8 cellular contexts compared by ENCODE assay signal in the genomic region with DNA sequence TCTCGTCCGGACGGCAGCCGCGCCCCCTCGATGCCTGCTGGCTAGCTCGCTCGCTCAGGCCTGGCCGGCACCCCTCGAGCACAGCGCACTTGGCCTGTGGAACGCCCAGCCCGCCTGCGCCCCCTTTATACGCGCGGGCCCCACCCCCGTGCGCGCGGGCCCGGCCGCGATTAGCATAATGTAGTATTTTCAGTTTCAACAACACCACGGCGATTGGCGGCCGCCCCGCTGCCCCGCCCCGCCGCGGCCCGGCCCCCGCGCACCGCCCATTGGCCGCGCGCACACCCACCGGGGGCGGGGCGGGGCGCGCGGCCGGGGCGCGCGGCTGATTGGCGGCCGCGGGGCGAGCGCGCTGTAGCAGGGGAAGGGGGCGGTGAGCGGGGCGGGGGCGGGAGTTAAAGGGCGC. TPM values are rescaled to one million over a fixed set of nuclear protein-coding genes. Genes with fewer than 3 reads are reported as not detected.
DNase-seq lines count a peak whose midpoint lies in the region; ATAC-seq and TF ChIP-seq lines count a peak whose summit lies in the region.

A gene (minus strand): TSS at position 100 of the 406 bp plus-strand sequence. CDS start 319 bp downstream, outside the sequence.

- peak; percentile 98 for DNase-seq in GM13977 (ENCODE audit: low spot score)
- DNase-seq in NCI-H146 treated with DMSO at 0.1 percent for 48 hours (lab: John Stamatoyannopoulos, UW; ENCODE audit: unreplicated experiment): peak; percentile 62
- peak; percentile 83 for DNase-seq in WTC11 (ENCODE audit: low spot score)
- peak; percentile 86 to 88 for DNase-seq in breast epithelium (ENCODE audit: low spot score in 2 of 2)
- peak; percentile 92 for DNase-seq in iPS-NIHi7 (ENCODE audit: extremely low spot score)
- DNase-seq in spleen: peak; percentile 95
- DNase-seq in retina: no peak

- no peak for TF ChIP-seq CTCF in GM13977 (IDR thresholded peaks at IDR 0.05; ENCODE audit: extremely low read depth, insufficient read depth, missing control alignments)
- TF ChIP-seq CTCF in WTC11 (IDR thresholded peaks at IDR 0.05): no peak
- no peak for TF ChIP-seq CTCF in breast epithelium (IDR thresholded peaks at IDR 0.05)
- TF ChIP-seq CTCF in spleen (IDR thresholded peaks at IDR 0.05 in 8 of 11, conservative IDR thresholded peaks at IDR 0.05 in 3 of 11): no peak

- TF ChIP-seq POLR2A in breast epithelium (IDR thresholded peaks at IDR 0.05): peak; percentile 70
- TF ChIP-seq POLR2A in spleen (IDR thresholded peaks at IDR 0.05): peak in 2 of 3 donors; percentile 61 to 62

- in situ Hi-C loops in GM13977 (cut with MboI; ENCODE audit: low pct_unique_long_range_greater_than_20kb, low sequenced_read_pairs, unreplicated experiment): no loop called here

- H3K36me3 Mint-ChIP-seq in WTC11: 0 out of 2 replicates have a peak, but pooled peaks cover 4% of the 10 kb centered on the region

- POLR2A ChIA-PET in WTC11 (lab: Charles Lee): interaction anchor here (1.0 to 2.2 kb wide), 5 partner anchors 24 to 355 kb away, joined by 3 to 9 read pairs (median 4); no protein-coding TSS in a partner anchor

- peak within 1 kb of the TSS; percentile 81 for H3K4me3 Mint-ChIP-seq in WTC11

- H3K27ac ChIP-seq in breast epithelium (peak within 1 kb of the TSS; percentile 86 to 95), spleen (peak within 1 kb of the TSS; percentile 58 to 87 (median 82))

- no peaks in the 10 kb centered on the region for H3K36me3 ChIP-seq in breast epithelium
- H3K36me3 ChIP-seq in spleen: no peaks in the 10 kb centered on the region

- H3K4me1 ChIP-seq in breast epithelium (peaks cover 4 to 9% of the 10 kb centered on the region in 2 donors), spleen (peaks cover 8 to 80% (median 50%) of the 10 kb centered on the region in 6 donors)

- ATAC-seq in HG02840 (IDR thresholded peaks at IDR 0.05; ENCODE audit: low FRiP score, unreplicated experiment) (peak; percentile 76), WTC11 (peak; percentile 53)

- CTCF ChIA-PET in WTC11 (lab: Charles Lee): interaction anchor here (0.9 to 12.8 kb wide), 12 partner anchors 17 to 455 kb away, joined by 3 to 369 read pairs (median 3); no protein-coding TSS in a partner anchor

- H3K27me3 Mint-ChIP-seq in WTC11 (ENCODE audit: low read depth): peaks cover 66% of the 10 kb centered on the region

- H3K4me1 Mint-ChIP-seq in WTC11: peaks cover 26% of the 10 kb centered on the region

- H3K27ac Mint-ChIP-seq in WTC11: no peak within 1 kb of the TSS

- intact Hi-C loops in breast epithelium (cut with DNase I; ENCODE audit: low total_unique reads): loop anchor here (10.0 kb wide), 1 partner anchor 181 kb away; no protein-coding TSS in a partner anchor
- intact Hi-C loops in spleen (cut with DNase I; ENCODE audit: low total_unique reads): no loop called here

- H3K27me3 ChIP-seq in breast epithelium (no peaks in the 10 kb centered on the region), spleen (replicated peaks in 1 of 7) (peaks cover 0 to 38% (median 13%) of the 10 kb centered on the region in 7 donors)

- H3K9me3 ChIP-seq in breast epithelium (no peaks in the 10 kb centered on the region), spleen (no peaks in the 10 kb centered on the region)

- WGBS in spleen, 5 donors: 0 to 2% (median 1%) methylated on average over 13 to 61 of the region's 61 CpGs

- H3K4me3 ChIP-seq in breast epithelium (peak within 1 kb of the TSS; percentile 70 to 98 (median 89)), spleen (peak within 1 kb of the TSS; percentile 60 to 94 (median 82))

- H3K9me3 Mint-ChIP-seq in WTC11: no peaks in the 10 kb centered on the region

TF ChIP-seq in WTC11, 78 proteins besides CTCF, POLR2A, EP300 and RAD21 (continues in another document):
- TF ChIP-seq MXD4 (CRISPR knock-in tag; IDR thresholded peaks at IDR 0.05; ENCODE audit: borderline replicate concordance) (no peak), GABPB1 (CRISPR knock-in tag; IDR thresholded peaks at IDR 0.05) (no peak), ZNF317 (CRISPR knock-in tag; IDR thresholded peaks at IDR 0.05; ENCODE audit: borderline replicate concordance, low read depth) (no peak), OVOL2 (CRISPR knock-in tag; IDR thresholded peaks at IDR 0.05; ENCODE audit: borderline replicate concordance) (no peak), ZNF121 (CRISPR knock-in tag; IDR thresholded peaks at IDR 0.05) (0 out of 2 replicates have a peak, but pooled peaks have one; percentile 33), TCF7 (CRISPR knock-in tag; IDR thresholded peaks at IDR 0.05; ENCODE audit: low read depth) (no peak), KAT7 (CRISPR knock-in tag; IDR thresholded peaks at IDR 0.05; ENCODE audit: borderline replicate concordance) (no peak), FOXJ3 (CRISPR knock-in tag; IDR thresholded peaks at IDR 0.05; ENCODE audit: borderline replicate concordance) (no peak), CREB1 (CRISPR knock-in tag; IDR thresholded peaks at IDR 0.05) (no peak), SOX15 (CRISPR knock-in tag; IDR thresholded peaks at IDR 0.05) (no peak), JAZF1 (CRISPR knock-in tag; IDR thresholded peaks at IDR 0.05) (no peak)
- TF ChIP-seq, protein P1, sequence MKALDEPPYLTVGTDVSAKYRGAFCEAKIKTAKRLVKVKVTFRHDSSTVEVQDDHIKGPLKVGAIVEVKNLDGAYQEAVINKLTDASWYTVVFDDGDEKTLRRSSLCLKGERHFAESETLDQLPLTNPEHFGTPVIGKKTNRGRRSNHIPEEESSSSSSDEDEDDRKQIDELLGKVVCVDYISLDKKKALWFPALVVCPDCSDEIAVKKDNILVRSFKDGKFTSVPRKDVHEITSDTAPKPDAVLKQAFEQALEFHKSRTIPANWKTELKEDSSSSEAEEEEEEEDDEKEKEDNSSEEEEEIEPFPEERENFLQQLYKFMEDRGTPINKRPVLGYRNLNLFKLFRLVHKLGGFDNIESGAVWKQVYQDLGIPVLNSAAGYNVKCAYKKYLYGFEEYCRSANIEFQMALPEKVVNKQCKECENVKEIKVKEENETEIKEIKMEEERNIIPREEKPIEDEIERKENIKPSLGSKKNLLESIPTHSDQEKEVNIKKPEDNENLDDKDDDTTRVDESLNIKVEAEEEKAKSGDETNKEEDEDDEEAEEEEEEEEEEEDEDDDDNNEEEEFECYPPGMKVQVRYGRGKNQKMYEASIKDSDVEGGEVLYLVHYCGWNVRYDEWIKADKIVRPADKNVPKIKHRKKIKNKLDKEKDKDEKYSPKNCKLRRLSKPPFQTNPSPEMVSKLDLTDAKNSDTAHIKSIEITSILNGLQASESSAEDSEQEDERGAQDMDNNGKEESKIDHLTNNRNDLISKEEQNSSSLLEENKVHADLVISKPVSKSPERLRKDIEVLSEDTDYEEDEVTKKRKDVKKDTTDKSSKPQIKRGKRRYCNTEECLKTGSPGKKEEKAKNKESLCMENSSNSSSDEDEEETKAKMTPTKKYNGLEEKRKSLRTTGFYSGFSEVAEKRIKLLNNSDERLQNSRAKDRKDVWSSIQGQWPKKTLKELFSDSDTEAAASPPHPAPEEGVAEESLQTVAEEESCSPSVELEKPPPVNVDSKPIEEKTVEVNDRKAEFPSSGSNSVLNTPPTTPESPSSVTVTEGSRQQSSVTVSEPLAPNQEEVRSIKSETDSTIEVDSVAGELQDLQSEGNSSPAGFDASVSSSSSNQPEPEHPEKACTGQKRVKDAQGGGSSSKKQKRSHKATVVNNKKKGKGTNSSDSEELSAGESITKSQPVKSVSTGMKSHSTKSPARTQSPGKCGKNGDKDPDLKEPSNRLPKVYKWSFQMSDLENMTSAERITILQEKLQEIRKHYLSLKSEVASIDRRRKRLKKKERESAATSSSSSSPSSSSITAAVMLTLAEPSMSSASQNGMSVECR (CRISPR knock-in tag; IDR thresholded peaks at IDR 0.05; ENCODE audit: borderline replicate concordance): no peak
- TF ChIP-seq, protein P2, sequence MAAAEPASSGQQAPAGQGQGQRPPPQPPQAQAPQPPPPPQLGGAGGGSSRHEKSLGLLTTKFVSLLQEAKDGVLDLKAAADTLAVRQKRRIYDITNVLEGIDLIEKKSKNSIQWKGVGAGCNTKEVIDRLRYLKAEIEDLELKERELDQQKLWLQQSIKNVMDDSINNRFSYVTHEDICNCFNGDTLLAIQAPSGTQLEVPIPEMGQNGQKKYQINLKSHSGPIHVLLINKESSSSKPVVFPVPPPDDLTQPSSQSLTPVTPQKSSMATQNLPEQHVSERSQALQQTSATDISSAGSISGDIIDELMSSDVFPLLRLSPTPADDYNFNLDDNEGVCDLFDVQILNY (CRISPR knock-in tag; IDR thresholded peaks at IDR 0.05): no peak
- TF ChIP-seq, protein P3, sequence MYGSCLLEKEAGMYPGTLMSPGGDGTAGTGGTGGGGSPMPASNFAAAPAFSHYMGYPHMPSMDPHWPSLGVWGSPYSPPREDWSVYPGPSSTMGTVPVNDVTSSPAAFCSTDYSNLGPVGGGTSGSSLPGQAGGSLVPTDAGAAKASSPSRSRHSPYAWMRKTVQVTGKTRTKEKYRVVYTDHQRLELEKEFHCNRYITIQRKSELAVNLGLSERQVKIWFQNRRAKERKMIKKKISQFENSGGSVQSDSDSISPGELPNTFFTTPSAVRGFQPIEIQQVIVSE (CRISPR knock-in tag; IDR thresholded peaks at IDR 0.05; ENCODE audit: borderline replicate concordance): no peak
- TF ChIP-seq, protein P4, sequence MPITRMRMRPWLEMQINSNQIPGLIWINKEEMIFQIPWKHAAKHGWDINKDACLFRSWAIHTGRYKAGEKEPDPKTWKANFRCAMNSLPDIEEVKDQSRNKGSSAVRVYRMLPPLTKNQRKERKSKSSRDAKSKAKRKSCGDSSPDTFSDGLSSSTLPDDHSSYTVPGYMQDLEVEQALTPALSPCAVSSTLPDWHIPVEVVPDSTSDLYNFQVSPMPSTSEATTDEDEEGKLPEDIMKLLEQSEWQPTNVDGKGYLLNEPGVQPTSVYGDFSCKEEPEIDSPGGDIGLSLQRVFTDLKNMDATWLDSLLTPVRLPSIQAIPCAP (CRISPR knock-in tag; IDR thresholded peaks at IDR 0.05): no peak

RNA-seq across cellular contexts. Expression of the gene that starts here (rescaled TPM):
- 25.0 to 35.0 TPM (median 32.4 TPM) in 3 replicates for total RNA-seq in WTC11 (2021)
- 100 to 1,000 TPM in 1 of 3 donors, 10 to 100 TPM in 2; 48.2 to 136 (median 88.8) TPM for total RNA-seq in breast epithelium
- total RNA-seq in spleen: 10 to 100 TPM in 6 of 7 donors, 1 to 10 TPM in 1; 7.8 to 40.4 (median 20.7) TPM
- polyA plus RNA-seq in spleen: 10 to 100 TPM in 2 of 3 donors, 1 to 10 TPM in 1; 5.4 to 14.6 (median 11.7) TPM
